ENCODE assay signal across 10 cellular contexts in genomic region chr7:100887955-100888481, GRCh38. TPM values are rescaled to one million over a fixed set of nuclear protein-coding genes. Genes with fewer than 3 reads are reported as not detected.
DNase-seq lines count a peak whose midpoint lies in the region; ATAC-seq lines count a peak whose summit lies in the region.
"Had no signal": no experiment of that assay in that cellular context is flagged by ENCODE, and none has a peak within 500 bp of the region (broad histone marks: within the 10 kb centered on the region; RNA-seq: fewer than 3 reads in every experiment).

No MANE protein-coding gene starts in this region.

- peaks cover 49% of the 10 kb centered on the region for H3K4me1 Mint-ChIP-seq in activated naive CD4-positive, alpha-beta T cell treated with anti-CD3 and anti-CD28 coated beads for 36 hours (ENCODE audit: low read depth)
- H3K4me1 Mint-ChIP-seq in activated CD4-positive, alpha-beta memory T cell treated with anti-CD3 and anti-CD28 coated beads for 36 hours (ENCODE audit: low read depth), result peaks cover 56% of the 10 kb centered on the region

- H3K36me3 ChIP-seq in iPS-20b (ENCODE audit: insufficient read depth, low read depth, low read length) (peaks cover 59% of the 10 kb centered on the region), thymus (ENCODE audit: control insufficient read depth, insufficient read depth) (peaks cover 54% of the 10 kb centered on the region)

- H3K27me3 ChIP-seq in iPS-20b (ENCODE audit: insufficient read depth, low read length) (no peaks in the 10 kb centered on the region), thymus (ENCODE audit: control insufficient read depth, insufficient read depth) (peaks cover 24% of the 10 kb centered on the region)

- DNase-seq in activated naive CD4-positive, alpha-beta T cell treated with anti-CD3 and anti-CD28 coated beads for 36 hours, result no peak
- no peak for DNase-seq in activated naive CD4-positive, alpha-beta T cell treated with Interleukin-2 at 50 U/mL for 16 hours
- DNase-seq in activated CD4-positive, alpha-beta memory T cell treated with anti-CD3 and anti-CD28 coated beads for 36 hours, result no peak
- DNase-seq in dedifferentiated amniotic fluid mesenchymal stem cell (ENCODE audit: extremely low spot score), result no peak
- DNase-seq in hippocampal formation (lab: John Stamatoyannopoulos, UW), result no peak
- DNase-seq: COR-L47, NCI-H2081 had no signal

- peak overlapping the region; percentile 89; the same call in 1 of the 2 replicates for H3K9ac ChIP-seq in iPS-20b (ENCODE audit: low read depth, low read length)

- H3K4me3 ChIP-seq in iPS-20b (ENCODE audit: low read length), result peak overlapping the region; percentile 70; the same call in 1 of the 2 replicates
- H3K4me3 ChIP-seq in thymus (ENCODE audit: low read length), result no peak overlapping the region

- peaks cover 14% of the 10 kb centered on the region for H3K27me3 Mint-ChIP-seq in activated naive CD4-positive, alpha-beta T cell treated with anti-CD3 and anti-CD28 coated beads for 36 hours (ENCODE audit: low read depth)
- H3K27me3 Mint-ChIP-seq in activated CD4-positive, alpha-beta memory T cell treated with anti-CD3 and anti-CD28 coated beads for 36 hours, result peaks cover 17% of the 10 kb centered on the region

- CTCF ChIA-PET in activated naive CD4-positive, alpha-beta T cell treated with anti-CD3 and anti-CD28 coated beads for 36 hours (lab: Charles Lee), result interaction anchor here (0.9 to 2.7 kb wide), 5 partner anchors 13 to 182 kb away, joined by 3 to 11 read pairs (median 4); partner anchors contain the start of genes POP7, SLC12A9 and SRRT
- CTCF ChIA-PET in activated CD4-positive, alpha-beta memory T cell treated with anti-CD3 and anti-CD28 coated beads for 36 hours (lab: Charles Lee), result interaction anchor here (0.8 to 3.1 kb wide), 7 partner anchors 11 to 356 kb away, joined by 3 to 19 read pairs (median 4); partner anchors contain the start of genes SLC12A9, SRRT and TRIM56

- H3K4me1 ChIP-seq in iPS-20b (ENCODE audit: insufficient read depth, low read length) (peaks cover 10% of the 10 kb centered on the region), thymus (ENCODE audit: control insufficient read depth, insufficient read depth, low read length) (peaks cover 12% of the 10 kb centered on the region)

- intact Hi-C loops in activated naive CD4-positive, alpha-beta T cell treated with anti-CD3 and anti-CD28 coated beads for 36 hours (cut with micrococcal nuclease), result loop anchor here (5.0 kb wide), 2 partner anchors 249 to 276 kb away; partner anchors contain the start of gene MOSPD3
- intact Hi-C loops in activated CD4-positive, alpha-beta memory T cell treated with anti-CD3 and anti-CD28 coated beads for 36 hours (cut with micrococcal nuclease), result loop anchor here (5.0 kb wide), 1 partner anchor 284 kb away; no protein-coding TSS in a partner anchor

- H3K36me3 Mint-ChIP-seq in activated naive CD4-positive, alpha-beta T cell treated with anti-CD3 and anti-CD28 coated beads for 36 hours (ENCODE audit: low read depth), result peaks cover 51% of the 10 kb centered on the region
- H3K36me3 Mint-ChIP-seq in activated CD4-positive, alpha-beta memory T cell treated with anti-CD3 and anti-CD28 coated beads for 36 hours, result peaks cover 50% of the 10 kb centered on the region

- 84% methylated on average over 13 of the region's 13 CpGs for WGBS in thymus

- POLR2A ChIA-PET in activated CD4-positive, alpha-beta memory T cell treated with anti-CD3 and anti-CD28 coated beads for 36 hours (lab: Charles Lee), result interaction anchor here (6.2 kb wide), 1 partner anchor 12 kb away, joined by 107 read pairs; the partner anchor contains the start of gene SRRT

- H3K27ac Mint-ChIP-seq in activated naive CD4-positive, alpha-beta T cell treated with anti-CD3 and anti-CD28 coated beads for 36 hours, result peak overlapping the region; percentile 87
- H3K27ac Mint-ChIP-seq in activated CD4-positive, alpha-beta memory T cell treated with anti-CD3 and anti-CD28 coated beads for 36 hours, result peak overlapping the region; percentile 84

- no peaks in the 10 kb centered on the region for H3K9me3 ChIP-seq in iPS-20b (ENCODE audit: insufficient read depth, low read depth, low read length)
- no peaks in the 10 kb centered on the region for H3K9me3 ChIP-seq in thymus (ENCODE audit: control insufficient read depth)

- H3K9me3 Mint-ChIP-seq in activated naive CD4-positive, alpha-beta T cell treated with anti-CD3 and anti-CD28 coated beads for 36 hours, result no peaks in the 10 kb centered on the region
- H3K9me3 Mint-ChIP-seq in activated CD4-positive, alpha-beta memory T cell treated with anti-CD3 and anti-CD28 coated beads for 36 hours, result no peaks in the 10 kb centered on the region

- H3K4me3 Mint-ChIP-seq in activated naive CD4-positive, alpha-beta T cell treated with anti-CD3 and anti-CD28 coated beads for 36 hours, result peak overlapping the region; percentile 85
- H3K4me3 Mint-ChIP-seq in activated CD4-positive, alpha-beta memory T cell treated with anti-CD3 and anti-CD28 coated beads for 36 hours, result peak overlapping the region; percentile 79

- no peak overlapping the region for H3K27ac ChIP-seq in iPS-20b (ENCODE audit: low read length)
- H3K27ac ChIP-seq in thymus (ENCODE audit: low read depth), result peak overlapping the region; percentile 87

- ATAC-seq in HG03354 (IDR thresholded peaks at IDR 0.05; ENCODE audit: poor library complexity, severe bottlenecking, unreplicated experiment), result no peak

RNA-seq across cellular contexts. Expression of gene UFSP1, which starts 1.5 kb away (rescaled TPM):
- 1 to 10 TPM in 1 of 2 experiments, under 1 TPM in 1; 0.64 to 1.4 TPM for total RNA-seq in activated naive CD4-positive, alpha-beta T cell treated with anti-CD3 and anti-CD28 coated beads for 36 hours
- 1 to 10 TPM; 1.5 to 2.0 TPM for total RNA-seq in activated CD4-positive, alpha-beta memory T cell treated with anti-CD3 and anti-CD28 coated beads for 36 hours
- 3.6 TPM for polyA plus RNA-seq in thymus

RNA-seq across cellular contexts. Expression of gene ACHE, which starts 7.7 kb away (rescaled TPM):
- not detected for total RNA-seq in activated naive CD4-positive, alpha-beta T cell treated with anti-CD3 and anti-CD28 coated beads for 36 hours
- total RNA-seq in activated CD4-positive, alpha-beta memory T cell treated with anti-CD3 and anti-CD28 coated beads for 36 hours, result not detected
- polyA plus RNA-seq in thymus, result 7.9 TPM

RNA-seq across cellular contexts. Expression of gene SRRT, which starts 13.1 kb away (rescaled TPM):
- 100 to 1,000 TPM; 166 to 169 TPM for total RNA-seq in activated naive CD4-positive, alpha-beta T cell treated with anti-CD3 and anti-CD28 coated beads for 36 hours
- total RNA-seq in activated CD4-positive, alpha-beta memory T cell treated with anti-CD3 and anti-CD28 coated beads for 36 hours, result 100 to 1,000 TPM; 209 to 223 TPM
- polyA plus RNA-seq in thymus, result 120 TPM

RNA-seq across cellular contexts. Expression of gene TRIP6, which starts 20.8 kb away (rescaled TPM):
- 10 to 100 TPM; 19.8 to 21.0 TPM for total RNA-seq in activated naive CD4-positive, alpha-beta T cell treated with anti-CD3 and anti-CD28 coated beads for 36 hours
- 10 to 100 TPM; 25.8 to 25.9 TPM for total RNA-seq in activated CD4-positive, alpha-beta memory T cell treated with anti-CD3 and anti-CD28 coated beads for 36 hours
- 26.1 TPM for polyA plus RNA-seq in thymus

RNA-seq across cellular contexts. Expression of gene SLC12A9, which starts 35.5 kb away (rescaled TPM):
- 10 to 100 TPM; 10.1 to 10.5 TPM for total RNA-seq in activated naive CD4-positive, alpha-beta T cell treated with anti-CD3 and anti-CD28 coated beads for 36 hours
- total RNA-seq in activated CD4-positive, alpha-beta memory T cell treated with anti-CD3 and anti-CD28 coated beads for 36 hours, result 10 to 100 TPM; 17.8 to 18.5 TPM
- polyA plus RNA-seq in thymus, result 48.0 TPM
